1 cellular context compared by ENCODE assay signal in genomic region chr5:158940977-158941376, GRCh38.
TF ChIP-seq lines count a peak whose summit lies in the region.

No MANE protein-coding gene starts in this region.

TF ChIP-seq in IMR-90, 13 proteins besides CTCF, POLR2A, EP300 and RAD21:
- no peak for TF ChIP-seq MAFK (IDR thresholded peaks at IDR 0.05; ENCODE audit: low read depth, low read length)
- TF ChIP-seq, protein P1, sequence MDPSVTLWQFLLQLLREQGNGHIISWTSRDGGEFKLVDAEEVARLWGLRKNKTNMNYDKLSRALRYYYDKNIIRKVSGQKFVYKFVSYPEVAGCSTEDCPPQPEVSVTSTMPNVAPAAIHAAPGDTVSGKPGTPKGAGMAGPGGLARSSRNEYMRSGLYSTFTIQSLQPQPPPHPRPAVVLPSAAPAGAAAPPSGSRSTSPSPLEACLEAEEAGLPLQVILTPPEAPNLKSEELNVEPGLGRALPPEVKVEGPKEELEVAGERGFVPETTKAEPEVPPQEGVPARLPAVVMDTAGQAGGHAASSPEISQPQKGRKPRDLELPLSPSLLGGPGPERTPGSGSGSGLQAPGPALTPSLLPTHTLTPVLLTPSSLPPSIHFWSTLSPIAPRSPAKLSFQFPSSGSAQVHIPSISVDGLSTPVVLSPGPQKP (IDR thresholded peaks at IDR 0.05; ENCODE audit: borderline replicate concordance, low read depth, low read length), result no peak
- no peak for TF ChIP-seq RCOR1 (IDR thresholded peaks at IDR 0.05; ENCODE audit: insufficient replicate concordance, low read length)
- TF ChIP-seq FOS (IDR thresholded peaks at IDR 0.05; ENCODE audit: low read depth, low read length), result no peak
- TF ChIP-seq CHD1 (IDR thresholded peaks at IDR 0.05; ENCODE audit: low read depth, low read length), result no peak
- TF ChIP-seq NFE2L2 (IDR thresholded peaks at IDR 0.05; ENCODE audit: low read depth, low read length), result no peak
- TF ChIP-seq SMC3 (IDR thresholded peaks at IDR 0.05; ENCODE audit: low read depth, low read length), result no peak
- TF ChIP-seq RFX5 (IDR thresholded peaks at IDR 0.05; ENCODE audit: low read depth, low read length), result no peak
- no peak for TF ChIP-seq USF2 (IDR thresholded peaks at IDR 0.05; ENCODE audit: low read depth, low read length)
- no peak for TF ChIP-seq CEBPB (IDR thresholded peaks at IDR 0.05; ENCODE audit: low read depth, low read length)
- TF ChIP-seq BHLHE40 (IDR thresholded peaks at IDR 0.05; ENCODE audit: low read depth, low read length), result no peak
- no peak for TF ChIP-seq MAZ (IDR thresholded peaks at IDR 0.05; ENCODE audit: borderline replicate concordance, low read depth, low read length)
- no peak for TF ChIP-seq MXI1 (IDR thresholded peaks at IDR 0.05; ENCODE audit: borderline replicate concordance, low read depth, low read length)
